8 cellular contexts compared by ENCODE assay signal in the genomic region with DNA sequence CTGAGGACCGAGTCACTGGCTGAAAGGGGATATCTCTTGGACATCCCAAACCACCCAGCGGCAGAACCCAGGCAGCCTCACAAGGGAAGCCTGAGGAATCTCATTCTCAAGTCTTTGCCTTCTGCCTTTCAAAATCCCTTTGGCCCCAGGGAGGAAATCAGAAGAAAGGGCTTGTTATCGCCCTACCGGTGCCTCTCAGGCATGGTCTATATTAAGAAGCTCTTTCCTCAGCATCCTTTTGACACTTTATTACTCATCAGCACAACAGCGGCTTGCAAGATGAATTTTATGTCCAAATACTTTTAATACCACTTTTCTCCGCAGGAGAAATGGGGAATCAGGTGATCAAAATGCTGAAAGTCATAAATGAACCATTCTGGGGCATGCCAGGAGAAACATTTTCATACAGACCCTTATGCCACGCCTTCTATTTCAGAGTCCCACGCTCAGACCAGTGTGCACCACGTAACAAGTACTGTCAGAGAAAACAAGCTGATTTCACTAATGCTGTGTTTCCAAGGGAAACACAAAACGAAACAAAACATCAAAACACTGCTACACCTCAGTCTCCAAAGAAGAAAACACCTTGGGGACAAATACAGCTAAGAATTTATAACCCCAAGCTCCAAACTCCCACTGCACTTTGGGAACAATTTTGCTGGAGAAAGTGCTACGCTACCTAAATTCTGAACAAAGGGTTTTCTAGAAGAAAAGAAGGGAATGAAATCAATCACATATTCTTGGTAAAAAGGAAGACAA. TPM values are rescaled to one million over a fixed set of nuclear protein-coding genes. Genes with fewer than 3 reads are reported as not detected.
DNase-seq lines count a peak whose midpoint lies in the region; ATAC-seq and TF ChIP-seq lines count a peak whose summit lies in the region.

No MANE protein-coding gene starts in this region.

- peak; percentile 76 for ATAC-seq in GM18498 (IDR thresholded peaks at IDR 0.05; ENCODE audit: unreplicated experiment)
- ATAC-seq in HG02610 (IDR thresholded peaks at IDR 0.05; ENCODE audit: unreplicated experiment), result peak; percentile 61
- peak; percentile 93 for ATAC-seq in T-helper 17 cell

- H2AK5ac ChIP-seq in neuronal stem cell (ENCODE audit: low read depth, low read length), result no peak overlapping the region

- H3K27me3 Mint-ChIP-seq in T-helper 17 cell, result no peaks in the 10 kb centered on the region

- H2BK5ac ChIP-seq in neuronal stem cell (ENCODE audit: low read length), result no peak overlapping the region

- H3K4me1 Mint-ChIP-seq in T-helper 17 cell, result peaks cover 58% of the 10 kb centered on the region

- peak in 2 of 3 donors; percentile 36 to 42 for DNase-seq in T-helper 17 cell
- peak; percentile 19 to 69 for DNase-seq in fibroblast of lung (ENCODE audit: low read depth in 2 of 2)
- DNase-seq in neuronal stem cell (ENCODE audit: low spot score), result no peak
- no peak for DNase-seq in NCI-H748 (lab: John Stamatoyannopoulos, UW; ENCODE audit: unreplicated experiment)
- DNase-seq in ecto neural progenitor cell (ENCODE audit: low spot score), result no peak

- no peak overlapping the region for H3K18ac ChIP-seq in neuronal stem cell (ENCODE audit: low read length)

- no peak overlapping the region for H3K14ac ChIP-seq in neuronal stem cell (ENCODE audit: low read length)

- no peak overlapping the region for H2AFZ ChIP-seq in fibroblast of lung (ENCODE audit: low read length)
- no peak overlapping the region for H2AFZ ChIP-seq in neuronal stem cell (ENCODE audit: low read length)

- no peak for TF ChIP-seq CTCF in fibroblast of lung (conservative IDR thresholded peaks at IDR 0.05 in 1 of 2, IDR thresholded peaks at IDR 0.05 in 1 of 2; ENCODE audit: low read depth in 1 of 2, low read length in 2 of 2)

- H3K4me3 ChIP-seq in fibroblast of lung (replicated peaks in 1 of 4; ENCODE audit: control extremely low read depth in 1 of 4, insufficient read depth in 1 of 4, low read depth in 3 of 4, low read length in 4 of 4) (no peak overlapping the region), thymus (ENCODE audit: low read length) (no peak overlapping the region), neuronal stem cell (ENCODE audit: low read length in 2 of 2) (no peak overlapping the region)

- no peak overlapping the region for H3K4me2 ChIP-seq in fibroblast of lung (ENCODE audit: extremely low read depth, insufficient read depth, low read length)
- H3K4me2 ChIP-seq in neuronal stem cell (ENCODE audit: insufficient read depth, low read length, poor library complexity, severe bottlenecking), result no peak overlapping the region

- no peaks in the 10 kb centered on the region for H3K79me1 ChIP-seq in neuronal stem cell (ENCODE audit: low read depth, low read length)

- no peaks in the 10 kb centered on the region for H3K27me3 ChIP-seq in fibroblast of lung (ENCODE audit: control insufficient read depth, insufficient read depth, low read length)
- no peaks in the 10 kb centered on the region for H3K27me3 ChIP-seq in thymus (ENCODE audit: control insufficient read depth, insufficient read depth)
- H3K27me3 ChIP-seq in neuronal stem cell (ENCODE audit: control insufficient read depth in 3 of 3, insufficient read depth in 3 of 3, low read depth in 1 of 3, low read length in 3 of 3), result no peaks in the 10 kb centered on the region

- H3K9ac ChIP-seq in fibroblast of lung (ENCODE audit: insufficient read depth, low read length), result no peak overlapping the region
- H3K9ac ChIP-seq in neuronal stem cell (ENCODE audit: low read depth, low read length, poor library complexity), result no peak overlapping the region

- no peak overlapping the region for H2BK120ac ChIP-seq in neuronal stem cell (ENCODE audit: low read depth, low read length)

- H3K4ac ChIP-seq in neuronal stem cell (ENCODE audit: low read length), result no peak overlapping the region

- H3K27ac ChIP-seq in fibroblast of lung (ENCODE audit: insufficient read depth, low read length) (no peak overlapping the region), thymus (ENCODE audit: low read depth) (peak overlapping the region; percentile 69), neuronal stem cell (replicated peaks; ENCODE audit: low read length) (no peak overlapping the region)

- H4K20me1 ChIP-seq in fibroblast of lung (ENCODE audit: control insufficient read depth, extremely low read depth, insufficient read depth, low read length), result no peaks in the 10 kb centered on the region

- H3K9me3 ChIP-seq in T-helper 17 cell (ENCODE audit: control insufficient read depth, low read length, poor library complexity, severe bottlenecking), result no peaks in the 10 kb centered on the region
- no peaks in the 10 kb centered on the region for H3K9me3 ChIP-seq in fibroblast of lung (ENCODE audit: control insufficient read depth, insufficient read depth, low read depth, low read length)
- no peaks in the 10 kb centered on the region for H3K9me3 ChIP-seq in thymus (ENCODE audit: control insufficient read depth)
- no peaks in the 10 kb centered on the region for H3K9me3 ChIP-seq in neuronal stem cell (replicated peaks in 1 of 2; ENCODE audit: control insufficient read depth in 2 of 2, insufficient read depth in 1 of 2, low read depth in 1 of 2, low read length in 2 of 2)

- no peaks in the 10 kb centered on the region for H3K36me3 ChIP-seq in fibroblast of lung (ENCODE audit: control insufficient read depth, insufficient read depth, low read length)
- no peaks in the 10 kb centered on the region for H3K36me3 ChIP-seq in thymus (ENCODE audit: control insufficient read depth, insufficient read depth)
- H3K36me3 ChIP-seq in neuronal stem cell (replicated peaks in 1 of 2; ENCODE audit: control insufficient read depth in 2 of 2, insufficient read depth in 2 of 2, low read length in 2 of 2), result peaks cover 0 to under 1% of the 10 kb centered on the region in 2 donors

- H2BK12ac ChIP-seq in neuronal stem cell (ENCODE audit: low read length), result no peak overlapping the region

- H3K79me2 ChIP-seq in fibroblast of lung (ENCODE audit: control insufficient read depth, insufficient read depth, low read length), result peaks cover 43% of the 10 kb centered on the region

- peak overlapping the region; percentile 99 for H3K27ac Mint-ChIP-seq in T-helper 17 cell

- no peak overlapping the region for H3K23ac ChIP-seq in neuronal stem cell (ENCODE audit: low read depth, low read length, poor library complexity)

- H3K36me3 Mint-ChIP-seq in T-helper 17 cell (ENCODE audit: low read depth), result no peaks in the 10 kb centered on the region

- H4K91ac ChIP-seq in neuronal stem cell (ENCODE audit: low read depth, low read length, poor library complexity), result no peak overlapping the region

- peaks cover 24% of the 10 kb centered on the region for H3K4me1 ChIP-seq in fibroblast of lung (ENCODE audit: control insufficient read depth, extremely low read depth, insufficient read depth, low read length)
- peaks cover 24% of the 10 kb centered on the region for H3K4me1 ChIP-seq in thymus (ENCODE audit: control insufficient read depth, insufficient read depth, low read length)
- peaks cover 5 to 7% of the 10 kb centered on the region in 2 donors for H3K4me1 ChIP-seq in neuronal stem cell (ENCODE audit: control insufficient read depth in 2 of 2, insufficient read depth in 1 of 2, low read depth in 1 of 2, low read length in 2 of 2)

- H3K4me3 Mint-ChIP-seq in T-helper 17 cell, result peak overlapping the region; percentile 84

- WGBS in thymus, result 78% methylated on average over 11 of the region's 11 CpGs
- WGBS in neuronal stem cell (ENCODE audit: extremely low coverage in 2 of 2, insufficient read length in 2 of 2, insufficient replicate concordance in 1 of 2), 2 donors, result no CpG with 5 or more reads among the region's 11 CpGs

- H4K8ac ChIP-seq in neuronal stem cell (ENCODE audit: low read depth, low read length), result no peak overlapping the region

- no peak overlapping the region for H2BK15ac ChIP-seq in neuronal stem cell (ENCODE audit: low read length)

RNA-seq across cellular contexts. Expression of gene RAPGEF1, which starts 30.0 kb away (rescaled TPM):
- total RNA-seq in T-helper 17 cell (100 to 1,000 TPM; 176 to 209 TPM), fibroblast of lung (27.5 and 42.8 TPM in 2 replicates)
- polyA plus RNA-seq in fibroblast of lung (33.3 and 37.0 TPM in 2 replicates), thymus (25.9 TPM)
- 33.7 and 34.4 TPM in 2 replicates for polyA plus RNA-seq in fibroblast of lung (2012)
- 64.7 and 74.7 TPM in 2 replicates for polyA minus RNA-seq in fibroblast of lung (ENCODE audit: low replicate concordance)
- polyA plus RNA-seq in neuronal stem cell (2013, experiment 1 of 2), result 34.5 TPM
- polyA plus RNA-seq in neuronal stem cell (2013, experiment 2 of 2), result 33.7 TPM

Comparison
In these comparisons a context has a peak if more than half of its experiments do, and no peak if none do; other contexts are left out.
1. DNase-seq: peak in T-helper 17 cell (2 of 3) and fibroblast of lung (2 of 2); none in neuronal stem cell (single experiment), NCI-H748 (single experiment) and ecto neural progenitor cell (single experiment).
2. Peak in every context shown above with its lines, with median percentiles within 50 percentile points of each other: ATAC-seq.